ENCODE assay signal across 10 cellular contexts in genomic region chr4:113574636-113575103, GRCh38.
DNase-seq lines count a peak whose midpoint lies in the region; ATAC-seq and TF ChIP-seq lines count a peak whose summit lies in the region.
"Had no signal": no experiment of that assay in that cellular context is flagged by ENCODE, and none has a peak within 500 bp of the region (broad histone marks: within the 10 kb centered on the region; RNA-seq: fewer than 3 reads in every experiment).

No MANE protein-coding gene starts in this region.

- TF ChIP-seq CTCF in OCI-LY1 (IDR thresholded peaks at IDR 0.05; ENCODE audit: low read length) = no peak
- no peak for TF ChIP-seq CTCF in fibroblast of mammary gland (conservative IDR thresholded peaks at IDR 0.05; ENCODE audit: control insufficient read depth, insufficient read depth, low read depth, low read length)
- no peak for TF ChIP-seq CTCF in osteoblast (IDR thresholded peaks at IDR 0.05; ENCODE audit: extremely low read depth, low read depth, low read length)
- TF ChIP-seq CTCF in GM23338 (conservative IDR thresholded peaks at IDR 0.05; ENCODE audit: low read depth in 2 of 2) = no peak

- H3K4me2 ChIP-seq in BLaER1 (no peak overlapping the region), OCI-LY1 (ENCODE audit: low read length) (peak overlapping the region; percentile 56), osteoblast (ENCODE audit: insufficient read depth, low read length) (peak overlapping the region; percentile 7), GM23338 (no peak overlapping the region)

- H3K27me3 ChIP-seq in BLaER1 (no peaks in the 10 kb centered on the region), OCI-LY1 (ENCODE audit: insufficient read depth, low read length) (no peaks in the 10 kb centered on the region), osteoblast (ENCODE audit: insufficient read depth, low read length) (no peaks in the 10 kb centered on the region), GM23338 (ENCODE audit: insufficient read depth) (no peaks in the 10 kb centered on the region)

- no peaks in the 10 kb centered on the region for H3K36me3 Mint-ChIP-seq in GM23338 (ENCODE audit: low read depth)

- H2AFZ ChIP-seq in OCI-LY1 (ENCODE audit: low read length) = no peak overlapping the region
- H2AFZ ChIP-seq in osteoblast (ENCODE audit: low read length) = no peak overlapping the region
- no peak overlapping the region for H2AFZ ChIP-seq in GM23338

- H3K36me3 ChIP-seq in BLaER1 = peaks cover 19% of the 10 kb centered on the region; the same call in 1 of the 2 replicates
- H3K36me3 ChIP-seq in OCI-LY1 (ENCODE audit: insufficient read depth, low read length) = peaks cover 25% of the 10 kb centered on the region
- H3K36me3 ChIP-seq in osteoblast (ENCODE audit: insufficient read depth, low read length) = no peaks in the 10 kb centered on the region
- no peaks in the 10 kb centered on the region for H3K36me3 ChIP-seq in GM23338 (ENCODE audit: insufficient read depth)

- H3K9me2 ChIP-seq in OCI-LY1 (ENCODE audit: low read depth, low read length) = no peaks in the 10 kb centered on the region
- no peaks in the 10 kb centered on the region for H3K9me2 ChIP-seq in GM23338 (ENCODE audit: insufficient read depth)

- no peak overlapping the region for H3K27ac Mint-ChIP-seq in GM23338

- no peaks in the 10 kb centered on the region for H3K27me3 Mint-ChIP-seq in GM23338 (ENCODE audit: insufficient read depth, low read depth, poor library complexity)

- peak overlapping the region; percentile 51 for H3K27ac ChIP-seq in BLaER1
- H3K27ac ChIP-seq in OCI-LY1 (ENCODE audit: low read depth, low read length, poor library complexity, severe bottlenecking) = peak overlapping the region; percentile 97
- peak overlapping the region; percentile 35 for H3K27ac ChIP-seq in osteoblast (ENCODE audit: low read depth, low read length)
- no peak overlapping the region for H3K27ac ChIP-seq in GM23338 (ENCODE audit: low read depth)

- H3K9me3 ChIP-seq in BLaER1 (peaks cover 25% of the 10 kb centered on the region), OCI-LY1 (ENCODE audit: low read length) (no peaks in the 10 kb centered on the region), osteoblast (ENCODE audit: low read depth, low read length) (no peaks in the 10 kb centered on the region)

- H3K4me1 ChIP-seq in BLaER1 (peaks cover 58% of the 10 kb centered on the region), OCI-LY1 (ENCODE audit: insufficient read depth, low read length, severe bottlenecking) (peaks cover 84% of the 10 kb centered on the region), osteoblast (ENCODE audit: insufficient read depth, low read length) (peaks cover 39% of the 10 kb centered on the region), GM23338 (ENCODE audit: insufficient read depth) (peaks cover 7% of the 10 kb centered on the region; the same call in 1 of the 2 replicates)

- no peak for ATAC-seq in GM23338

- H3K9ac ChIP-seq in BLaER1 = 0 out of 2 replicates have a peak overlapping the region, but pooled peaks have one; percentile 22
- H3K9ac ChIP-seq in OCI-LY1 (ENCODE audit: low read length) = peak overlapping the region; percentile 61

- peaks cover 21% of the 10 kb centered on the region for H3K4me1 Mint-ChIP-seq in GM23338

- no peak overlapping the region for H3K4me3 ChIP-seq in BLaER1
- peak overlapping the region; percentile 20 for H3K4me3 ChIP-seq in OCI-LY1 (ENCODE audit: low read depth, low read length, poor library complexity, severe bottlenecking)
- no peak overlapping the region for H3K4me3 ChIP-seq in fibroblast of mammary gland (ENCODE audit: control insufficient read depth, low read depth, low read length)
- no peak overlapping the region for H3K4me3 ChIP-seq in osteoblast (ENCODE audit: insufficient read depth, low read length)
- no peak overlapping the region for H3K4me3 ChIP-seq in GM23338
- H3K4me3 ChIP-seq: skin epidermis had no signal

- H3K79me2 ChIP-seq in OCI-LY1 (ENCODE audit: insufficient read depth, low read length) (peaks cover 46% of the 10 kb centered on the region), osteoblast (ENCODE audit: insufficient read depth, low read length) (peaks cover 72% of the 10 kb centered on the region), GM23338 (replicated peaks; ENCODE audit: insufficient read depth) (no peaks in the 10 kb centered on the region)

- H3K9me3 Mint-ChIP-seq in GM23338 = no peaks in the 10 kb centered on the region

- DNase-seq in fibroblast of mammary gland (ENCODE audit: low read depth) (peak; percentile 67), osteoblast (ENCODE audit: insufficient read length, low spot score, missing footprints) (no peak), GM23338 (ENCODE audit: low spot score) (no peak), HPDE6-E6E7 (ENCODE audit: extremely low spot score) (no peak), putamen (ENCODE audit: low spot score) (no peak), HUDEP-2 (lab: John Stamatoyannopoulos, UW; ENCODE audit: unreplicated experiment in 76 of 76) (no peak)
- DNase-seq: erythroblast had no signal

- H3K4me3 Mint-ChIP-seq in GM23338 = no peak overlapping the region

- H4K20me1 ChIP-seq in BLaER1 (no peaks in the 10 kb centered on the region), OCI-LY1 (ENCODE audit: insufficient read depth, low read length) (no peaks in the 10 kb centered on the region), osteoblast (ENCODE audit: insufficient read depth, low read length) (peaks cover 18% of the 10 kb centered on the region), GM23338 (replicated peaks; ENCODE audit: insufficient read depth) (no peaks in the 10 kb centered on the region)

- no peaks in the 10 kb centered on the region; the same call in 1 of the 2 replicates for H3F3A ChIP-seq in OCI-LY1 (ENCODE audit: insufficient read depth, low read length)
- no peaks in the 10 kb centered on the region for H3F3A ChIP-seq in GM23338 (replicated peaks; ENCODE audit: low read depth)

TF ChIP-seq in GM23338, 12 proteins besides CTCF, POLR2A, EP300 and RAD21:
- TF ChIP-seq ZNF114 (CRISPR knock-in tag; IDR thresholded peaks at IDR 0.05) = no peak
- no peak for TF ChIP-seq ZNF462 (CRISPR knock-in tag; IDR thresholded peaks at IDR 0.05)

Comparison
In these comparisons a context has a peak if more than half of its experiments do, and no peak if none do; other contexts are left out.
1. H3K4me2 ChIP-seq: peak in OCI-LY1 (single experiment) and osteoblast (single experiment); none in BLaER1 (single experiment) and GM23338 (single experiment).